In the genomic region with DNA sequence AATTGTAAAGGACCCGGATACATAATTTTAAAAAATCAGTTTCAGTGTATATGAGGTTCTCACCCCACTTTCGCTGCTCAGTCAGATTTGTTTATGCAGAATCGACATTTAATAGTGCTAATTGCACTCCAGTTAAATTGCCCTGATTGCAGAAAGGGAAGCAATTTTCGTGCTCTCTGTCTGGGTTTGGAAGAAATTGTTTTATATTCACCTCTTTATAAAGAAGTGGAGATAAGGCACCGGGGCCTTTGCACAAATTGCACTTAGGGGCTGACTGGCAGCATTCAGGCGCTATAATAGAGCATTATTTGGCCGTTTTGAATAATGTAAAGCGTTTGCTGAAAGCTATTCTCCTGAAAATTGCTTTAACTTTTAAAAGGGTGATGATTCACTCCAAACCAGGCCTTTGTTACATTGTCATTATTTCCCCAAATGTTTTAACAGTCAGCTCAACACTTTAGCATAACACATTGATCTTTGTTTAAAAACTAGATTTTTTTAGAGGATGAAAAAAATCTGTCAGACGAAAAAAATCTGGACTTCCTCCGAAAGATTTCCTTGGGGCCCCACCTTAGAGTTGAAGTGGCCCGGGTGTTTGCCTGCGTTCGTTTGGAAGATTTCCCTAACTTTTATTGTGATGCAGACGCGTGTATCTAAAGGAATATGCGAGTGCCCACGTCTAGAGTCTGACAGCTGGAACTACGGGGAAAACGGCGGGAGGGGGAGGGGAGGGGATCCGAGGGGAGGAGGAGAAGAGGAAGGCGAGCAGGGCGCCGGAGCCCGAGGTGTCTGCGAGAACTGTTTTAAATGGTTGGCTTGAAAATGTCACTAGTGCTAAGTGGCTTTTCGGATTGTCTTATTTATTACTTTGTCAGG, we compare ENCODE assay signal across 13 cellular contexts. TPM values are rescaled to one million over a fixed set of nuclear protein-coding genes. Genes with fewer than 3 reads are reported as not detected.
DNase-seq lines count a peak whose midpoint lies in the region; ATAC-seq and TF ChIP-seq lines count a peak whose summit lies in the region.
"Had no signal": no experiment of that assay in that cellular context is flagged by ENCODE, and none has a peak within 500 bp of the region (broad histone marks: within the 10 kb centered on the region; RNA-seq: fewer than 3 reads in every experiment).

No MANE protein-coding gene starts in this region.

- H3K4me3 Mint-ChIP-seq in CD4-positive, CD25-positive, alpha-beta regulatory T cell = peak overlapping the region in 3 of 4 donors; percentile 24 to 81 (median 62)

- H3K27me3 Mint-ChIP-seq in CD4-positive, CD25-positive, alpha-beta regulatory T cell = peaks cover 86% of the 10 kb centered on the region

- no peak overlapping the region for H3K18ac ChIP-seq in mesenchymal stem cell (ENCODE audit: low read depth in 1 of 2, low read length in 2 of 2)

- H3K79me2 ChIP-seq in HCT116 (ENCODE audit: insufficient read depth, low read length) (no peaks in the 10 kb centered on the region), hepatocyte (no peaks in the 10 kb centered on the region)

- ATAC-seq in CD4-positive, CD25-positive, alpha-beta regulatory T cell (ENCODE audit: low read depth in 2 of 2) = no peak
- 0 out of 2 replicates have a peak, but pooled peaks have one; percentile 3 for ATAC-seq in HCT116
- ATAC-seq in GM21367 (IDR thresholded peaks at IDR 0.05; ENCODE audit: unreplicated experiment) = no peak
- ATAC-seq: left lung had no signal

- intact Hi-C loops in HCT116 (cut with micrococcal nuclease) = loop anchor here (10.0 kb wide), 1 partner anchor 367 kb away; the partner anchor contains the start of gene SP3

- no peak overlapping the region for H3K27ac ChIP-seq in CD4-positive, CD25-positive, alpha-beta regulatory T cell (ENCODE audit: insufficient read depth, low read length, poor library complexity, severe bottlenecking)
- H3K27ac ChIP-seq in HCT116 (ENCODE audit: low read depth, low read length) (no peak overlapping the region), SJCRH30 (no peak overlapping the region), mesenchymal stem cell (ENCODE audit: low read length, poor library complexity, severe bottlenecking) (no peak overlapping the region), hepatocyte (no peak overlapping the region), RWPE1 (no peak overlapping the region)
- H3K27ac ChIP-seq: left lung, tibial artery had no signal

- peak in 1 of 3 donors; percentile 3 for DNase-seq in CD4-positive, CD25-positive, alpha-beta regulatory T cell
- DNase-seq in HCT116 (ENCODE audit: low read depth, low spot score) (no peak), SJCRH30 (peak; percentile 52 to 64), mesenchymal stem cell (peak; percentile 10), hepatocyte (ENCODE audit: low spot score) (no peak), RWPE1 (ENCODE audit: low spot score) (no peak), UCSD-AML1 (lab: John Stamatoyannopoulos, UW; ENCODE audit: unreplicated experiment) (no peak)
- DNase-seq: foreskin fibroblast, left lung, NCI-H2029, Right ventricle myocardium superior, tibial artery had no signal

- no peaks in the 10 kb centered on the region for H3K79me1 ChIP-seq in mesenchymal stem cell (replicated peaks; ENCODE audit: low read length, poor library complexity, severe bottlenecking)

- peaks cover 15 to 56% (median 43%) of the 10 kb centered on the region in 4 donors for H3K4me1 Mint-ChIP-seq in CD4-positive, CD25-positive, alpha-beta regulatory T cell

- no peak overlapping the region for H2AK5ac ChIP-seq in mesenchymal stem cell (ENCODE audit: low read length, severe bottlenecking)

- TF ChIP-seq RAD21 in HCT116 (IDR thresholded peaks at IDR 0.05; ENCODE audit: low read depth) = no peak

- H3K4ac ChIP-seq in mesenchymal stem cell (ENCODE audit: low read depth in 1 of 2, low read length in 2 of 2) = no peak overlapping the region

- H3K9ac ChIP-seq in HCT116 (ENCODE audit: low read length) (peak overlapping the region; percentile 0; the same call in 1 of the 2 replicates), mesenchymal stem cell (ENCODE audit: low read length) (no peak overlapping the region)

- H3K9me3 ChIP-seq in CD4-positive, CD25-positive, alpha-beta regulatory T cell (ENCODE audit: control insufficient read depth in 2 of 2, low read length in 2 of 2) = peaks cover 0 to 4% of the 10 kb centered on the region in 2 experiments
- H3K9me3 ChIP-seq in HCT116 (ENCODE audit: control insufficient read depth in 1 of 2, insufficient read depth in 1 of 2, low read depth in 1 of 2, low read length in 2 of 2) (no peaks in the 10 kb centered on the region), SJCRH30 (replicated peaks) (no peaks in the 10 kb centered on the region; the same call in 1 of the 2 replicates), mesenchymal stem cell (ENCODE audit: control insufficient read depth, low read length) (no peaks in the 10 kb centered on the region), hepatocyte (ENCODE audit: low read depth) (no peaks in the 10 kb centered on the region)
- H3K9me3 ChIP-seq: left lung, tibial artery had no signal

- BruUV-seq in HCT116 (replicated peaks; lab: Mats Ljungman, UMichigan) = no TSS peak

- H2BK5ac ChIP-seq in mesenchymal stem cell (ENCODE audit: low read depth, low read length, poor library complexity, severe bottlenecking) = no peak overlapping the region

- peak overlapping the region; percentile 41 for H2AFZ ChIP-seq in HCT116 (ENCODE audit: low read depth, low read length, poor library complexity, severe bottlenecking)
- no peak overlapping the region for H2AFZ ChIP-seq in mesenchymal stem cell (ENCODE audit: low read depth, low read length)
- no peak overlapping the region for H2AFZ ChIP-seq in hepatocyte

- no peaks in the 10 kb centered on the region for H4K20me1 ChIP-seq in HCT116 (ENCODE audit: insufficient read depth)
- H4K20me1 ChIP-seq in hepatocyte (ENCODE audit: insufficient read depth, poor library complexity, severe bottlenecking) = no peaks in the 10 kb centered on the region

- peaks cover 0 to 6% (median 0%) of the 10 kb centered on the region in 7 donors for H3K9me3 Mint-ChIP-seq in CD4-positive, CD25-positive, alpha-beta regulatory T cell

- RAD21 ChIA-PET in HCT116 (lab: Charles Lee; ENCODE audit: low non-redundant PET in 1 of 2, low total read pairs in 2 of 2, uncharacterized antibody in 2 of 2, unreplicated experiment in 2 of 2) = interaction anchor here in 1 of 2 experiments (0.9 kb wide), 1 partner anchor 9 kb away, joined by 3 read pairs; no protein-coding TSS in a partner anchor

- no peak overlapping the region for H2BK12ac ChIP-seq in mesenchymal stem cell (ENCODE audit: low read length in 2 of 2)

- no peak overlapping the region for H4K91ac ChIP-seq in mesenchymal stem cell (ENCODE audit: low read length)

- H3K4me1 ChIP-seq in CD4-positive, CD25-positive, alpha-beta regulatory T cell (ENCODE audit: control insufficient read depth, insufficient read depth, low read length, poor library complexity, severe bottlenecking) = peaks cover 65% of the 10 kb centered on the region
- H3K4me1 ChIP-seq in HCT116 (ENCODE audit: control insufficient read depth in 1 of 2, insufficient read depth in 2 of 2, low read length in 2 of 2) (peaks cover 2 to 14% of the 10 kb centered on the region in 2 experiments; a peak in 2 of 4 replicates), SJCRH30 (no peaks in the 10 kb centered on the region), mesenchymal stem cell (ENCODE audit: control insufficient read depth, insufficient read depth, low read depth, low read length) (peaks cover 46% of the 10 kb centered on the region), hepatocyte (ENCODE audit: insufficient read depth) (peaks cover 37% of the 10 kb centered on the region)

- no peaks in the 10 kb centered on the region for H3K9me2 ChIP-seq in HCT116 (ENCODE audit: insufficient read depth)
- no peaks in the 10 kb centered on the region for H3K9me2 ChIP-seq in hepatocyte (replicated peaks; ENCODE audit: insufficient read depth)

- no peak overlapping the region for H3K14ac ChIP-seq in mesenchymal stem cell (ENCODE audit: low read length in 2 of 2)

- POLR2A ChIA-PET in HCT116 (lab: Charles Lee) (no interaction called here), RWPE1 (lab: Yijun Ruan, JAX; ENCODE audit: low non-redundant PET) (no interaction called here)

- H3K4me2 ChIP-seq in HCT116 (ENCODE audit: low read length) (peak overlapping the region; percentile 79), mesenchymal stem cell (ENCODE audit: low read length, poor library complexity, severe bottlenecking) (peak overlapping the region; percentile 0), hepatocyte (no peak overlapping the region)

- no peak for TF ChIP-seq POLR2A in HCT116 (IDR thresholded peaks at IDR 0.05; ENCODE audit: borderline replicate concordance, extremely low read depth, insufficient read depth, insufficient read length)

- H4K8ac ChIP-seq in mesenchymal stem cell (ENCODE audit: low read length) = no peak overlapping the region

- no peak for TF ChIP-seq CTCF in HCT116 (IDR thresholded peaks at IDR 0.05 in 2 of 3, conservative IDR thresholded peaks at IDR 0.05 in 1 of 3; ENCODE audit: borderline replicate concordance in 1 of 3, insufficient read depth in 1 of 3, low read depth in 2 of 3, low read length in 2 of 3)
- TF ChIP-seq CTCF in hepatocyte (IDR thresholded peaks at IDR 0.05; ENCODE audit: poor library complexity) = no peak
- no peak for TF ChIP-seq CTCF in RWPE1 (conservative IDR thresholded peaks at IDR 0.05; ENCODE audit: low read depth)

- H3K27ac Mint-ChIP-seq in CD4-positive, CD25-positive, alpha-beta regulatory T cell = peak overlapping the region in 1 of 3 donors; percentile 20

- H3K4me3 ChIP-seq in CD4-positive, CD25-positive, alpha-beta regulatory T cell (ENCODE audit: low read depth, low read length) = no peak overlapping the region
- H3K4me3 ChIP-seq in HCT116 (replicated peaks in 1 of 2; ENCODE audit: low read depth in 1 of 2, low read length in 2 of 2) (peak overlapping the region; percentile 38 to 55), SJCRH30 (peak overlapping the region; percentile 58), mesenchymal stem cell (ENCODE audit: insufficient read depth in 1 of 2, low read depth in 1 of 2, low read length in 2 of 2) (no peak overlapping the region), hepatocyte (no peak overlapping the region)
- H3K4me3 ChIP-seq: left lung, tibial artery had no signal

- WGBS in mesenchymal stem cell = 4% methylated on average over 23 of the region's 27 CpGs
- 7% methylated on average over 22 of the region's 27 CpGs for WGBS in hepatocyte (ENCODE audit: low lambda C conversion rate, missing lambda C conversion rate)

- H3K23ac ChIP-seq in mesenchymal stem cell (ENCODE audit: low read length in 2 of 2) = no peak overlapping the region

- H3K36me3 ChIP-seq in CD4-positive, CD25-positive, alpha-beta regulatory T cell (ENCODE audit: control insufficient read depth, insufficient read depth, low read length) = no peaks in the 10 kb centered on the region
- H3K36me3 ChIP-seq in HCT116 (ENCODE audit: control insufficient read depth in 1 of 2, insufficient read depth in 2 of 2, low read length in 2 of 2) (no peaks in the 10 kb centered on the region), SJCRH30 (no peaks in the 10 kb centered on the region), mesenchymal stem cell (ENCODE audit: control insufficient read depth in 1 of 2, insufficient read depth in 2 of 2, low read depth in 1 of 2, low read length in 2 of 2) (no peaks in the 10 kb centered on the region), hepatocyte (replicated peaks; ENCODE audit: insufficient read depth, low read depth) (no peaks in the 10 kb centered on the region)
- H3K36me3 ChIP-seq: left lung, tibial artery had no signal

- no peak overlapping the region for H2BK120ac ChIP-seq in mesenchymal stem cell (ENCODE audit: low read depth, low read length)

- H3K27me3 ChIP-seq in CD4-positive, CD25-positive, alpha-beta regulatory T cell (ENCODE audit: control insufficient read depth, insufficient read depth, low read length) = peaks cover 55% of the 10 kb centered on the region
- no peaks in the 10 kb centered on the region for H3K27me3 ChIP-seq in HCT116 (ENCODE audit: insufficient read depth, low read length)
- no peaks in the 10 kb centered on the region for H3K27me3 ChIP-seq in SJCRH30
- peaks cover 96 to 97% of the 10 kb centered on the region in 2 experiments for H3K27me3 ChIP-seq in mesenchymal stem cell (ENCODE audit: control insufficient read depth in 1 of 2, insufficient read depth in 1 of 2, low read length in 2 of 2)
- peaks cover 94% of the 10 kb centered on the region for H3K27me3 ChIP-seq in hepatocyte

- no peaks in the 10 kb centered on the region for H3K36me3 Mint-ChIP-seq in CD4-positive, CD25-positive, alpha-beta regulatory T cell

- CTCF ChIA-PET in HCT116 (lab: Charles Lee) = no interaction called here
- CTCF ChIA-PET in RWPE1 (lab: Yijun Ruan, JAX) = no interaction called here

- H2BK15ac ChIP-seq in mesenchymal stem cell (ENCODE audit: low read depth, poor library complexity, severe bottlenecking) = no peak overlapping the region

RNA-seq across cellular contexts. Expression of gene SP9, which starts 2.8 kb away (rescaled TPM):
- total RNA-seq in CD4-positive, CD25-positive, alpha-beta regulatory T cell = not detected
- polyA plus RNA-seq in CD4-positive, CD25-positive, alpha-beta regulatory T cell = not detected
- total RNA-seq in HCT116 (2021; ENCODE audit: unreplicated experiment) (0.69 TPM), hepatocyte (not detected in 2 replicates)
- 0.24 and 0.35 TPM in 2 replicates for polyA plus RNA-seq in HCT116 (2012)
- total RNA-seq in SJCRH30 (2014; rRNA removed; shearing (Covaris generic)) = 4.1 TPM in 2 replicates
- not detected for polyA plus RNA-seq in mesenchymal stem cell (2013, experiment 1 of 2)
- not detected for polyA plus RNA-seq in mesenchymal stem cell (2013, experiment 2 of 2)
- polyA plus RNA-seq in hepatocyte = 0.29 and 0.30 TPM in 2 replicates
- total RNA-seq: left lung, Right ventricle myocardium superior had no signal

Comparison
In these comparisons a context has a peak if more than half of its experiments do, and no peak if none do; other contexts are left out.
1. DNase-seq: peak in SJCRH30 (2 of 2) and mesenchymal stem cell (single experiment); none in HCT116 (single experiment), hepatocyte (single experiment), RWPE1 (single experiment) and UCSD-AML1 (single experiment).
2. H3K4me3 ChIP-seq: peak in HCT116 (2 of 2) and SJCRH30 (single experiment); none in CD4-positive, CD25-positive, alpha-beta regulatory T cell (single experiment), mesenchymal stem cell (0 of 2) and hepatocyte (single experiment).